29 cellular contexts compared by ENCODE assay signal in genomic region chr16:12976936-12977335, GRCh38.
DNase-seq lines count a peak whose midpoint lies in the region; ATAC-seq and TF ChIP-seq lines count a peak whose summit lies in the region.
"Had no signal": no experiment of that assay in that cellular context is flagged by ENCODE, and none has a peak within 500 bp of the region (broad histone marks: within the 10 kb centered on the region; RNA-seq: fewer than 3 reads in every experiment).

No MANE protein-coding gene starts in this region.

- no peaks in the 10 kb centered on the region for H3K36me3 Mint-ChIP-seq in mesothelial cell of epicardium
- H3K36me3 Mint-ChIP-seq: CD8-positive, alpha-beta T cell; naive B cell had no signal

- no peaks in the 10 kb centered on the region for H3K36me3 ChIP-seq in NT2/D1 (ENCODE audit: insufficient read depth, insufficient read length, low read length)
- H3K36me3 ChIP-seq in ectodermal cell (ENCODE audit: control insufficient read depth, insufficient read depth, low read length): no peaks in the 10 kb centered on the region

- H3K4me3 ChIP-seq in NT2/D1 (ENCODE audit: insufficient read length, low read depth) (no peak overlapping the region), ectodermal cell (ENCODE audit: insufficient read depth, low read depth, low read length) (no peak overlapping the region)
- H3K4me3 ChIP-seq: A549, body of pancreas, skin epidermis had no signal

- DNase-seq in ACHN: peak; percentile 18
- peak; percentile 8 for DNase-seq in NT2/D1 (ENCODE audit: low read depth, low spot score)
- DNase-seq in myocyte (ENCODE audit: low read depth): peak; percentile 55
- no peak for DNase-seq in HuH-7 (ENCODE audit: low spot score)
- no peak for DNase-seq in mesothelial cell of epicardium (ENCODE audit: low spot score in 2 of 2, unreplicated experiment in 2 of 2)
- DNase-seq: activated CD4-positive, alpha-beta T cell treated with anti-CD3 and anti-CD28 coated beads, Interleukin-2, amount 10 ng/mL, durations not matched to agents 24 days and 14 days; activated gamma-delta T cell treated with Interleukin-2 at 50 U/mL for 16 hours; activated naive CD8-positive, alpha-beta T cell treated with anti-CD3 and anti-CD28 coated beads, Interleukin-2, amount 50 U/mL, for 24 hours; activated T-cell treated with anti-CD3 and anti-CD28 coated beads, Interleukin-2, amount 50 U/mL, for 4 hours; body of pancreas; CD8-positive, alpha-beta T cell; DMS153; effector CD8-positive, alpha-beta T cell; erythroblast; foreskin keratinocyte; GOT3; mesenchymal stem cell; naive B cell; NCI-H774; occipital lobe; stimulated activated naive CD8-positive, alpha-beta T cell treated with anti-CD3 and anti-CD28 coated beads, Interleukin-15, amount 100 ng/mL, for 72 hours had no signal

- no peaks in the 10 kb centered on the region; the same call in 1 of the 2 replicates for H3K9me3 ChIP-seq in NT2/D1 (ENCODE audit: insufficient read depth, low read length)
- H3K9me3 ChIP-seq in ectodermal cell (ENCODE audit: control insufficient read depth, low read length): no peaks in the 10 kb centered on the region
- H3K9me3 ChIP-seq: A549, body of pancreas had no signal

- peaks cover 3% of the 10 kb centered on the region for H3K9me3 Mint-ChIP-seq in mesothelial cell of epicardium
- H3K9me3 Mint-ChIP-seq: activated naive CD8-positive, alpha-beta T cell treated with anti-CD3 and anti-CD28 coated beads, Interleukin-2, amount 50 U/mL, for 24 hours had no signal

- no peak for TF ChIP-seq CTCF in mesothelial cell of epicardium (IDR thresholded peaks at IDR 0.05; ENCODE audit: unreplicated experiment)

- H3K4me3 Mint-ChIP-seq in mesothelial cell of epicardium: no peak overlapping the region
- H3K4me3 Mint-ChIP-seq: activated CD4-positive, alpha-beta T cell treated with anti-CD3 and anti-CD28 coated beads, Interleukin-2, amount 10 ng/mL, durations not matched to agents 24 days and 14 days; activated naive CD8-positive, alpha-beta T cell treated with anti-CD3 and anti-CD28 coated beads, Interleukin-2, amount 50 U/mL, for 24 hours; activated T-cell treated with anti-CD3 and anti-CD28 coated beads, Interleukin-2, amount 50 U/mL, for 4 hours; B cell; CD8-positive, alpha-beta T cell; naive B cell; stimulated activated naive CD8-positive, alpha-beta T cell treated with anti-CD3 and anti-CD28 coated beads, Interleukin-15, amount 100 ng/mL, for 72 hours had no signal

- H3K4me1 Mint-ChIP-seq in mesothelial cell of epicardium: no peaks in the 10 kb centered on the region
- H3K4me1 Mint-ChIP-seq: activated CD4-positive, alpha-beta T cell treated with anti-CD3 and anti-CD28 coated beads, Interleukin-2, amount 10 ng/mL, durations not matched to agents 24 days and 14 days; activated naive CD8-positive, alpha-beta T cell treated with anti-CD3 and anti-CD28 coated beads, Interleukin-2, amount 50 U/mL, for 24 hours; B cell; naive B cell; stimulated activated naive CD8-positive, alpha-beta T cell treated with anti-CD3 and anti-CD28 coated beads, Interleukin-15, amount 100 ng/mL, for 72 hours had no signal

- H3K4me1 ChIP-seq in NT2/D1 (ENCODE audit: insufficient read depth, insufficient read length) (peaks cover 4% of the 10 kb centered on the region), ectodermal cell (ENCODE audit: control insufficient read depth, insufficient read depth, low read length) (no peaks in the 10 kb centered on the region)
- H3K4me1 ChIP-seq: A549, body of pancreas, foreskin keratinocyte had no signal

- H3K27ac ChIP-seq in ectodermal cell (ENCODE audit: insufficient read depth, low read depth, low read length, poor library complexity, severe bottlenecking): peak overlapping the region; percentile 45
- H3K27ac ChIP-seq: A549, body of pancreas, foreskin keratinocyte, skin epidermis had no signal

- no peaks in the 10 kb centered on the region for H3K27me3 ChIP-seq in NT2/D1 (ENCODE audit: insufficient read depth, insufficient read length)
- H3K27me3 ChIP-seq in ectodermal cell (ENCODE audit: control insufficient read depth, insufficient read depth, low read length, poor library complexity, severe bottlenecking): no peaks in the 10 kb centered on the region
- H3K27me3 ChIP-seq: body of pancreas, foreskin keratinocyte had no signal

- ATAC-seq in GM21737 (IDR thresholded peaks at IDR 0.05; ENCODE audit: unreplicated experiment): no peak
- ATAC-seq in HG03108 (IDR thresholded peaks at IDR 0.05; ENCODE audit: unreplicated experiment): no peak
- ATAC-seq: A549; activated naive CD8-positive, alpha-beta T cell treated with anti-CD3 and anti-CD28 coated beads, Interleukin-2, amount 50 U/mL, for 24 hours; activated T-cell treated with anti-CD3 and anti-CD28 coated beads, Interleukin-2, amount 50 U/mL, for 4 hours; body of pancreas; CD8-positive, alpha-beta T cell; foreskin keratinocyte; left lobe of liver; Right ventricle myocardium inferior; stimulated activated naive CD8-positive, alpha-beta T cell treated with anti-CD3 and anti-CD28 coated beads, Interleukin-15, amount 100 ng/mL, for 72 hours had no signal

- no peak overlapping the region for H3K9ac ChIP-seq in NT2/D1 (ENCODE audit: insufficient read length, low read depth)

- H3K27ac Mint-ChIP-seq in mesothelial cell of epicardium: no peak overlapping the region
- H3K27ac Mint-ChIP-seq: activated CD4-positive, alpha-beta T cell treated with anti-CD3 and anti-CD28 coated beads, Interleukin-2, amount 10 ng/mL, durations not matched to agents 24 days and 14 days; activated naive CD8-positive, alpha-beta T cell treated with anti-CD3 and anti-CD28 coated beads, Interleukin-2, amount 50 U/mL, for 24 hours; B cell; CD8-positive, alpha-beta T cell; naive B cell; stimulated activated naive CD8-positive, alpha-beta T cell treated with anti-CD3 and anti-CD28 coated beads, Interleukin-15, amount 100 ng/mL, for 72 hours had no signal

- in situ Hi-C loops in ACHN (cut with HindIII; ENCODE audit: low pct_ligation_motif_present, low pct_unique_long_range_greater_than_20kb, low sequenced_read_pairs): no loop called here

- H3K27me3 Mint-ChIP-seq in mesothelial cell of epicardium (ENCODE audit: low read depth): peaks cover 10% of the 10 kb centered on the region
- H3K27me3 Mint-ChIP-seq: activated CD4-positive, alpha-beta T cell treated with anti-CD3 and anti-CD28 coated beads, Interleukin-2, amount 10 ng/mL, durations not matched to agents 24 days and 14 days; activated naive CD8-positive, alpha-beta T cell treated with anti-CD3 and anti-CD28 coated beads, Interleukin-2, amount 50 U/mL, for 24 hours; naive B cell; stimulated activated naive CD8-positive, alpha-beta T cell treated with anti-CD3 and anti-CD28 coated beads, Interleukin-15, amount 100 ng/mL, for 72 hours had no signal

- WGBS in ectodermal cell, 2 experiments: 39 to 48% methylated on average over 5 of the region's 5 CpGs

Comparison
In these comparisons a context has a peak if more than half of its experiments do, and no peak if none do; other contexts are left out.
1. DNase-seq: peak in ACHN (single experiment), NT2/D1 (single experiment) and myocyte (single experiment); none in HuH-7 (single experiment) and mesothelial cell of epicardium (0 of 2).